ENCODE assay signal across 9 cellular contexts in the genomic region with DNA sequence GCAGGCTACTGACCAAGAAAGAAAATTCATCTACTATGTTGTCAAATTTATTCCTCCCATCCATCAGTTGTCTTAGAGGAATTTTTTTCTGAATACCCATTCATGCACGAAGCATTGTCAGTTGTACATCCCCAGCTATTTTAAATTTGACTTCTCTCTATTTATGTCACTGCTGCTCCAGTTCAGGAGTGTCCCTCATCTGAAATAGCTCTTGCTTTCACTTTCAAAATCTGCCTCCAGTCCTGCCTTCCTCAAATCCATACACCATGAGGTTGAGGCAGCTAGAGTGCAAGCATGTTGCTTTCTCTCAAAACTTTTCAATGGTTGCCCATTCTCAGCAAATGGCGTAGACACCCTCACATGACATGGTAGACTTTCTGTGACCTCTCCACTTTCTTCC.
DNase-seq lines count a peak whose midpoint lies in the region; ATAC-seq and TF ChIP-seq lines count a peak whose summit lies in the region.
"Had no signal": no experiment of that assay in that cellular context is flagged by ENCODE, and none has a peak within 500 bp of the region (broad histone marks: within the 10 kb centered on the region; RNA-seq: fewer than 3 reads in every experiment).

No MANE protein-coding gene starts in this region.

- ATAC-seq in GM18868 (IDR thresholded peaks at IDR 0.05; ENCODE audit: unreplicated experiment) (peak; percentile 76), HG03342 (IDR thresholded peaks at IDR 0.05; ENCODE audit: unreplicated experiment) (peak; percentile 71), GM21528 (IDR thresholded peaks at IDR 0.05; ENCODE audit: low FRiP score, unreplicated experiment) (no peak)

- H3K4me3 ChIP-seq in astrocyte of the spinal cord (ENCODE audit: low read depth, low read length), result no peak overlapping the region

- TF ChIP-seq CTCF in astrocyte of the spinal cord (IDR thresholded peaks at IDR 0.05; ENCODE audit: low read depth, low read length), result no peak
- no peak for TF ChIP-seq CTCF in GM13976 (IDR thresholded peaks at IDR 0.05; ENCODE audit: borderline replicate concordance, control extremely low read depth, extremely low read depth, insufficient read depth, missing control alignments)
- no peak for TF ChIP-seq CTCF in GM20000 (IDR thresholded peaks at IDR 0.05; ENCODE audit: extremely low read depth, missing control alignments)

- peak; percentile 5 for DNase-seq in astrocyte of the spinal cord (ENCODE audit: low read depth, low spot score)
- peak; percentile 34 for DNase-seq in myocyte (ENCODE audit: low read depth)
- DNase-seq in GM13976 (ENCODE audit: low spot score), result no peak
- no peak for DNase-seq in GM20000 (ENCODE audit: low spot score)
- no peak for DNase-seq in activated naive CD4-positive, alpha-beta T cell (lab: John Stamatoyannopoulos, UW)
- DNase-seq: NCI-H2081 treated with DMSO at 0.1 percent for 48 hours had no signal

- in situ Hi-C loops in astrocyte of the spinal cord (cut with HindIII; ENCODE audit: low sequenced_read_pairs), result no loop called here
- in situ Hi-C loops in GM13976 (cut with MboI; ENCODE audit: low sequenced_read_pairs, unreplicated experiment), result no loop called here

Comparison
In these comparisons a context has a peak if more than half of its experiments do, and no peak if none do; other contexts are left out.
1. DNase-seq: peak in astrocyte of the spinal cord (single experiment) and myocyte (single experiment); none in GM13976 (single experiment), GM20000 (single experiment) and activated naive CD4-positive, alpha-beta T cell (0 of 4).